Comparison of ENCODE assay signal across 9 cellular contexts in genomic region chr2:236745420-236746210, GRCh38.
DNase-seq lines count a peak whose midpoint lies in the region; ATAC-seq and TF ChIP-seq lines count a peak whose summit lies in the region.
"Had no signal": no experiment of that assay in that cellular context is flagged by ENCODE, and none has a peak within 500 bp of the region (broad histone marks: within the 10 kb centered on the region; RNA-seq: fewer than 3 reads in every experiment).

No MANE protein-coding gene starts in this region.

- peak overlapping the region; percentile 21 to 96 (median 91); a peak in 21 of 22 replicates for H3K4me2 ChIP-seq in BLaER1 treated with 17β-estradiol and CSF1 and Interleukin-3, amounts not matched to agents 10 nM and 100 nM
- H3K4me2 ChIP-seq in neural cell (ENCODE audit: low read length) (no peak overlapping the region), H9 (ENCODE audit: insufficient read depth, insufficient read length, low read length) (no peak overlapping the region)

- no peak overlapping the region for H2BK120ac ChIP-seq in H9 (ENCODE audit: low read depth, low read length, poor library complexity, severe bottlenecking)

- H3K27me3 Mint-ChIP-seq in H9 (ENCODE audit: low read depth): peaks cover 3% of the 10 kb centered on the region
- no peaks in the 10 kb centered on the region for H3K27me3 Mint-ChIP-seq in stimulated activated naive CD8-positive, alpha-beta T cell treated with anti-CD3 and anti-CD28 coated beads, Interleukin-15, amount 100 ng/mL, for 72 hours

- no peak overlapping the region for H3K18ac ChIP-seq in H9 (ENCODE audit: insufficient read length, low read depth, low read length)

- H3K9me2 ChIP-seq in neural cell (ENCODE audit: insufficient read depth, low read length): no peaks in the 10 kb centered on the region

- no peak overlapping the region for H3K4me3 Mint-ChIP-seq in H9
- H3K4me3 Mint-ChIP-seq in stimulated activated naive CD8-positive, alpha-beta T cell treated with anti-CD3 and anti-CD28 coated beads, Interleukin-15, amount 100 ng/mL, for 72 hours: no peak overlapping the region

- TF ChIP-seq EP300 in neural cell (conservative IDR thresholded peaks at IDR 0.05; ENCODE audit: poor library complexity, severe bottlenecking): no peak

- H3K4ac ChIP-seq in H9 (ENCODE audit: low read depth, low read length): no peak overlapping the region

- no peaks in the 10 kb centered on the region for H3F3A ChIP-seq in neural cell (ENCODE audit: insufficient read depth, low read length, poor library complexity, severe bottlenecking)

- peak; percentile 57 for DNase-seq in NCI-H226
- peak; percentile 89 for DNase-seq in choroid plexus epithelial cell (ENCODE audit: low read depth)
- no peak for DNase-seq in H9
- DNase-seq in stimulated activated naive CD8-positive, alpha-beta T cell treated with anti-CD3 and anti-CD28 coated beads, Interleukin-15, amount 100 ng/mL, for 72 hours: no peak
- DNase-seq in stimulated activated CD4-positive, alpha-beta T cell treated with anti-CD3 and anti-CD28 coated beads, Interleukin-2, amount 100 ng/mL, for 24 hours: no peak
- DNase-seq: central memory CD4-positive, alpha-beta T cell had no signal

- peaks cover 29 to 38% of the 10 kb centered on the region in 2 experiments for H3K4me1 Mint-ChIP-seq in H9
- no peaks in the 10 kb centered on the region for H3K4me1 Mint-ChIP-seq in stimulated activated naive CD8-positive, alpha-beta T cell treated with anti-CD3 and anti-CD28 coated beads, Interleukin-15, amount 100 ng/mL, for 72 hours

- H2BK15ac ChIP-seq in H9 (ENCODE audit: low read depth, low read length): no peak overlapping the region

- H2AFZ ChIP-seq in neural cell (ENCODE audit: low read depth, low read length): peak overlapping the region; percentile 33
- no peak overlapping the region for H2AFZ ChIP-seq in H9 (ENCODE audit: low read length)

- H3K79me2 ChIP-seq in neural cell (replicated peaks; ENCODE audit: insufficient read depth, low read length) (no peaks in the 10 kb centered on the region), H9 (ENCODE audit: insufficient read depth, low read length) (no peaks in the 10 kb centered on the region)

- no peaks in the 10 kb centered on the region for H3K79me1 ChIP-seq in H9 (ENCODE audit: insufficient read depth, low read depth, low read length, poor library complexity, severe bottlenecking)

- H3K23me2 ChIP-seq in H9 (ENCODE audit: insufficient read length, low read depth, low read length, poor library complexity, severe bottlenecking): no peaks in the 10 kb centered on the region

- no CpG with 5 or more reads among the region's 5 CpGs for WGBS in H9 (ENCODE audit: extremely low coverage, insufficient read length, low lambda C conversion rate)

- H3K27ac Mint-ChIP-seq in H9: no peak overlapping the region; a peak in 1 of 7 replicates
- H3K27ac Mint-ChIP-seq in stimulated activated naive CD8-positive, alpha-beta T cell treated with anti-CD3 and anti-CD28 coated beads, Interleukin-15, amount 100 ng/mL, for 72 hours: no peak overlapping the region

- no peaks in the 10 kb centered on the region; a peak in 2 of 7 replicates for H3K36me3 Mint-ChIP-seq in H9 (ENCODE audit: insufficient read depth in 1 of 3, low read depth in 3 of 3)

- TF ChIP-seq RAD21 in neural cell (conservative IDR thresholded peaks at IDR 0.05): peak; percentile 11

- H2BK5ac ChIP-seq in H9 (ENCODE audit: insufficient read length, low read length): no peak overlapping the region

- H2AK5ac ChIP-seq in H9 (ENCODE audit: insufficient read length, low read length): no peak overlapping the region

- H4K91ac ChIP-seq in H9 (ENCODE audit: insufficient read length, low read depth, low read length): no peak overlapping the region

- H3K27ac ChIP-seq in BLaER1 treated with 17β-estradiol and CSF1 and Interleukin-3, amounts not matched to agents 10 nM and 100 nM: peak overlapping the region in 8 of 11 experiments; percentile 47 to 96 (median 91); a peak in 16 of 22 replicates
- H3K27ac ChIP-seq in neural cell (ENCODE audit: low read length) (no peak overlapping the region), H9 (ENCODE audit: insufficient read length, low read depth, low read length) (no peak overlapping the region)

- TF ChIP-seq CTCF in choroid plexus epithelial cell (conservative IDR thresholded peaks at IDR 0.05; ENCODE audit: low read depth, low read length): no peak
- TF ChIP-seq CTCF in neural cell (IDR thresholded peaks at IDR 0.05; ENCODE audit: poor library complexity, severe bottlenecking): no peak
- TF ChIP-seq CTCF in H9 (conservative IDR thresholded peaks at IDR 0.05): no peak

- no peak overlapping the region for H3K56ac ChIP-seq in H9 (ENCODE audit: insufficient read length, low read depth, low read length)

- no peak overlapping the region for H2BK20ac ChIP-seq in H9 (ENCODE audit: low read depth, low read length, poor library complexity, severe bottlenecking)

- H3K4me1 ChIP-seq in BLaER1 treated with 17β-estradiol and CSF1 and Interleukin-3, amounts not matched to agents 10 nM and 100 nM: peaks cover 88 to 97% (median 93%) of the 10 kb centered on the region in 10 experiments
- no peaks in the 10 kb centered on the region for H3K4me1 ChIP-seq in H9 (ENCODE audit: insufficient read depth, low read length)

- H3K23ac ChIP-seq in H9 (ENCODE audit: insufficient read length, low read depth, low read length): no peak overlapping the region

- no peak overlapping the region for H4K5ac ChIP-seq in H9 (ENCODE audit: insufficient read length, low read depth, low read length)

- ATAC-seq in GM18517 (IDR thresholded peaks at IDR 0.05; ENCODE audit: unreplicated experiment): no peak
- ATAC-seq in stimulated activated naive CD8-positive, alpha-beta T cell treated with anti-CD3 and anti-CD28 coated beads, Interleukin-15, amount 100 ng/mL, for 72 hours: no peak

- H3K9ac ChIP-seq in BLaER1 treated with 17β-estradiol and CSF1 and Interleukin-3, amounts not matched to agents 10 nM and 100 nM: peak overlapping the region in 2 of 11 experiments; percentile 8 to 20; a peak in 1 of 22 replicates
- H3K9ac ChIP-seq in neural cell (ENCODE audit: low read length) (no peak overlapping the region), H9 (ENCODE audit: extremely low read depth, insufficient read length, low read length) (no peak overlapping the region)

- no peaks in the 10 kb centered on the region for H4K20me1 ChIP-seq in BLaER1 treated with 17β-estradiol and CSF1 and Interleukin-3, amounts not matched to agents 10 nM and 100 nM
- no peaks in the 10 kb centered on the region for H4K20me1 ChIP-seq in neural cell (ENCODE audit: insufficient read depth)
- H4K20me1 ChIP-seq in H9 (ENCODE audit: control insufficient read depth, insufficient read depth, insufficient read length): no peaks in the 10 kb centered on the region

- no peak overlapping the region for H3T11ph ChIP-seq in H9 (ENCODE audit: low read length)

- H2BK12ac ChIP-seq in H9 (ENCODE audit: insufficient read length, low read depth, low read length): no peak overlapping the region

- H3K36me3 ChIP-seq in BLaER1 treated with 17β-estradiol and CSF1 and Interleukin-3, amounts not matched to agents 10 nM and 100 nM: no peaks in the 10 kb centered on the region
- no peaks in the 10 kb centered on the region for H3K36me3 ChIP-seq in neural cell (ENCODE audit: insufficient read depth, low read length)

- peaks cover 0 to 9% (median 0%) of the 10 kb centered on the region in 11 experiments; a peak in 2 of 22 replicates for H3K9me3 ChIP-seq in BLaER1 treated with 17β-estradiol and CSF1 and Interleukin-3, amounts not matched to agents 10 nM and 100 nM (replicated peaks in 1 of 11)
- H3K9me3 ChIP-seq in neural cell (ENCODE audit: low read length): no peaks in the 10 kb centered on the region
- H3K9me3 ChIP-seq in H9 (ENCODE audit: control insufficient read depth, low read depth, low read length): no peaks in the 10 kb centered on the region

- H3K9me3 Mint-ChIP-seq in H9: peaks cover 0 to 3% of the 10 kb centered on the region in 2 experiments; a peak in 1 of 5 replicates
- no peaks in the 10 kb centered on the region for H3K9me3 Mint-ChIP-seq in stimulated activated naive CD8-positive, alpha-beta T cell treated with anti-CD3 and anti-CD28 coated beads, Interleukin-15, amount 100 ng/mL, for 72 hours

- no peak overlapping the region for H3K4me3 ChIP-seq in BLaER1 treated with 17β-estradiol and CSF1 and Interleukin-3, amounts not matched to agents 10 nM and 100 nM
- H3K4me3 ChIP-seq in choroid plexus epithelial cell (ENCODE audit: low read depth, low read length): no peak overlapping the region
- no peak overlapping the region for H3K4me3 ChIP-seq in neural cell (ENCODE audit: low read length)

- no peak overlapping the region for H3K14ac ChIP-seq in H9 (ENCODE audit: insufficient read depth, low read length)

- no peak overlapping the region for H4K8ac ChIP-seq in H9 (replicated peaks; ENCODE audit: insufficient read length, low read depth, low read length)

- no peaks in the 10 kb centered on the region for H3K27me3 ChIP-seq in BLaER1 treated with 17β-estradiol and CSF1 and Interleukin-3, amounts not matched to agents 10 nM and 100 nM
- H3K27me3 ChIP-seq in neural cell (ENCODE audit: insufficient read depth, low read depth, low read length) (no peaks in the 10 kb centered on the region), H9 (ENCODE audit: insufficient read depth, low read length) (no peaks in the 10 kb centered on the region)

TF ChIP-seq in neural cell, 6 proteins besides CTCF, POLR2A, EP300 and RAD21 (continues in another document):
- no peak for TF ChIP-seq REST (IDR thresholded peaks at IDR 0.05; ENCODE audit: borderline replicate concordance)

Comparison
In these comparisons a context has a peak if more than half of its experiments do, and no peak if none do; other contexts are left out.
1. H3K27ac ChIP-seq: peak in BLaER1 treated with 17β-estradiol and CSF1 and Interleukin-3, amounts not matched to agents 10 nM and 100 nM (8 of 11); none in neural cell (single experiment) and H9 (single experiment).
2. H3K4me2 ChIP-seq: peak in BLaER1 treated with 17β-estradiol and CSF1 and Interleukin-3, amounts not matched to agents 10 nM and 100 nM (11 of 11); none in neural cell (single experiment) and H9 (single experiment).
3. DNase-seq: peak in NCI-H226 (single experiment) and choroid plexus epithelial cell (single experiment); none in H9 (single experiment), stimulated activated naive CD8-positive, alpha-beta T cell treated with anti-CD3 and anti-CD28 coated beads, Interleukin-15, amount 100 ng/mL, for 72 hours (0 of 2) and stimulated activated CD4-positive, alpha-beta T cell treated with anti-CD3 and anti-CD28 coated beads, Interleukin-2, amount 100 ng/mL, for 24 hours (0 of 2).